ENCODE assay signal across 9 cellular contexts in the genomic region with DNA sequence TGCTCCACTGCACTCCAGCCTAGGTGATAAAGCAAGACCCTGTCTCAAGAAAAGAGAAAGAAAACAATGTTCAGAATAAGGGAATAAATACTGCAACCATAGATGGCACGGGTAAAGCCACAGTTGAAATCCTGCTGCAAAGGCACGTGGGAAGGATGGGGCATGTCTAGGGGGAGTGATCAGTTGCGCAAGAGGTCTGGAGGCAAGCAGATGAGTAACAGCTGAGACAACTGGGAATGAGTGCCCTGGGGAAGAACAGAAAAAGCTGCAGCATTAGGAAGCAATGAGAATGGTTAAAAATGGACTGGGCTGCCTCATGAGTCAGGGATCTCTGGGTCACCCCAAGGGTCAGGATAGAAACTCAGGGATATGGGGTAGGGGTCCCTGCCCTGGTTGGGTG.
DNase-seq lines count a peak whose midpoint lies in the region; ATAC-seq and TF ChIP-seq lines count a peak whose summit lies in the region.
"Had no signal": no experiment of that assay in that cellular context is flagged by ENCODE, and none has a peak within 500 bp of the region (broad histone marks: within the 10 kb centered on the region; RNA-seq: fewer than 3 reads in every experiment).

No MANE protein-coding gene starts in this region.

- no peaks in the 10 kb centered on the region for H3K36me3 ChIP-seq in SJSA1

- ATAC-seq in sciatic nerve (peak; percentile 79), HG02763 (IDR thresholded peaks at IDR 0.05; ENCODE audit: unreplicated experiment) (no peak)

- H3K27ac ChIP-seq in SJSA1 = no peak overlapping the region
- H3K27ac ChIP-seq: VCaP had no signal

- DNase-seq in ELR (ENCODE audit: low read depth) = peak; percentile 96
- DNase-seq in SJSA1 (ENCODE audit: low read depth in 1 of 2, low spot score in 2 of 2) = peak; percentile 42 to 69
- peak; percentile 93 for DNase-seq in fibroblast of pulmonary artery (ENCODE audit: low read depth)
- DNase-seq in sciatic nerve (ENCODE audit: low spot score) = peak; percentile 83
- no peak for DNase-seq in UCSD-AML1 (lab: John Stamatoyannopoulos, UW; ENCODE audit: unreplicated experiment)
- DNase-seq in stimulated activated CD8-positive, alpha-beta memory T cell treated with anti-CD3 and anti-CD28 coated beads, Interleukin-4, amount 100 ng/mL, for 48 hours = no peak
- DNase-seq in RPMI8226 = no peak

- TF ChIP-seq CTCF in fibroblast of pulmonary artery (IDR thresholded peaks at IDR 0.05; ENCODE audit: low read length, missing control alignments) = no peak

- no peaks in the 10 kb centered on the region for H3K9me3 ChIP-seq in SJSA1 (replicated peaks)

- H3K27me3 ChIP-seq in SJSA1 (replicated peaks) = no peaks in the 10 kb centered on the region

- H3K4me1 ChIP-seq in SJSA1 (replicated peaks) = peaks cover 56% of the 10 kb centered on the region

- H3K4me3 ChIP-seq in SJSA1 (no peak overlapping the region), fibroblast of pulmonary artery (replicated peaks; ENCODE audit: low read depth, low read length) (no peak overlapping the region)

- intact Hi-C loops in sciatic nerve (cut with DNase I) = loop anchor here (5.0 to 10.0 kb wide), 2 partner anchors 73 to 430 kb away; a partner anchor contains a TSS

Comparison
In these comparisons a context has a peak if more than half of its experiments do, and no peak if none do; other contexts are left out.
1. DNase-seq: peak in ELR (single experiment), SJSA1 (2 of 2), fibroblast of pulmonary artery (single experiment) and sciatic nerve (single experiment); none in UCSD-AML1 (single experiment), stimulated activated CD8-positive, alpha-beta memory T cell treated with anti-CD3 and anti-CD28 coated beads, Interleukin-4, amount 100 ng/mL, for 48 hours (single experiment) and RPMI8226 (single experiment).